1 cellular context compared by ENCODE assay signal in genomic region chr3:52123106-52123708, GRCh38.
TF ChIP-seq lines count a peak whose summit lies in the region.

No MANE protein-coding gene starts in this region.

TF ChIP-seq in GM23338, 12 proteins besides CTCF, POLR2A, EP300 and RAD21:
- TF ChIP-seq ZNF462 (CRISPR knock-in tag; IDR thresholded peaks at IDR 0.05) (no peak), STAT1 (IDR thresholded peaks at IDR 0.05; ENCODE audit: unreplicated experiment) (no peak), ZNF331 (CRISPR knock-in tag; IDR thresholded peaks at IDR 0.05; ENCODE audit: low read depth) (no peak), CREB1 (CRISPR knock-in tag; IDR thresholded peaks at IDR 0.05; ENCODE audit: low read depth) (no peak), EZH2phosphoT487 (IDR thresholded peaks at IDR 0.05; ENCODE audit: unreplicated experiment) (no peak), ETS1 (IDR thresholded peaks at IDR 0.05) (no peak), JUNB (IDR thresholded peaks at IDR 0.05; ENCODE audit: unreplicated experiment) (no peak), EZH2 (IDR thresholded peaks at IDR 0.05; ENCODE audit: low read depth, unreplicated experiment) (no peak), ZNF114 (CRISPR knock-in tag; IDR thresholded peaks at IDR 0.05) (no peak), POLR2AphosphoS5 (IDR thresholded peaks at IDR 0.05; ENCODE audit: low read depth) (no peak), NANOG (IDR thresholded peaks at IDR 0.05; ENCODE audit: borderline replicate concordance) (no peak)
